8 cellular contexts compared by ENCODE assay signal in the genomic region with DNA sequence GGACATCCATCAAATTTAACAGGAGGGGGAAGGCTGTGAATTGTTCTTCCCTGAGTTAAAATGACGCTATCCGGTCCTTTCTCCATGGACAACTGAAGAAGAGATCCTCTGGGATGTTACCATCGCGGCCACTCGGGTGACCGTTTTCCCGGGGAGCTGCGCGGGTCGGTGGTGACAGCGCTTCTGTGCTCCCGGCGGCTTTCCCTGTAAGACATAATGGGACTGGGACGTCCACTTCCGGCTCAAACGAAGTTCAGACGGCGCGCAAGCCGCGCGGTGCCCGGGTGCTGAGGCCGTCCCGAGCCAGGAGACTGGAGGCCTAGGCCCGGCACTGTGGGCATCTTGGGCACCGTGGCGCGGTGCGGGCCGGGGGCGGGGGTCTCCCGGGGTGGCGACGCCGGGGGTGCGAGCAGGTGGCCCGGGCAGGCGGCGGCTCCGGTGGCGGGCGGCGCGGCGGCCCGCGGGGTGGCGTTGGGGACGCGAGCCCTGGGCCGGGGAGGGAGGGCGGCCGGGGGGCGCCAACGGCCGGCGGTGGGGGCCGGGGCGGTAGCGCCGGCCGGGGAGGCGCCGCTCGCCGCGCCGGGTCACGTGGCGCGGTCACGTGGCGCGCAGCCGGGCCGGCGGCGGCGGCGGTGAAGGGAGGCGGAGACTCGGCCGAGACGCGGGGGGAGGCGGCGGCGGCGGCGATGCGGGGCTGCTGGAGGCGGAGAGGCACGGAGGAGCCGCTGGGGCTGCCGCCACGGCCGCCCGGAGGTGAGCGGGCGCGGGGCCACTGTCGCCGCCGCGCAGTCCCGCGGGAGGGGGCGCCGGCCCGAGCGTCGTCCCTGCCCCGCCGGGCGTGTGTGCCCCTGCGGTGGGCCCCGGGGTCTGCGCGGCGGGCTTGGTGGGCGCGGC.
A peak's percentile ranks its signal among the peaks of the same experiment; 100 is the strongest.
DNase-seq lines count a peak whose midpoint lies in the region; ATAC-seq and TF ChIP-seq lines count a peak whose summit lies in the region.

No MANE protein-coding gene starts in this region.

- no peaks in the 10 kb centered on the region for H3K36me3 Mint-ChIP-seq in IgD-negative memory B cell
- H3K36me3 Mint-ChIP-seq in activated naive CD4-positive, alpha-beta T cell treated with anti-CD3 and anti-CD28 coated beads, Interleukin-2, amount 50 U/mL, for 24 hours, result no peaks in the 10 kb centered on the region

- peaks cover 27 to 33% (median 31%) of the 10 kb centered on the region in 3 donors for H3K4me1 Mint-ChIP-seq in IgD-negative memory B cell
- H3K4me1 Mint-ChIP-seq in activated naive CD4-positive, alpha-beta T cell treated with anti-CD3 and anti-CD28 coated beads, Interleukin-2, amount 50 U/mL, for 24 hours, result peaks cover 40% of the 10 kb centered on the region

- TF ChIP-seq POLR2A in ovary (IDR thresholded peaks at IDR 0.05), result peak; percentile 13
- peak in 1 of 4 donors; percentile 22 for TF ChIP-seq POLR2A in upper lobe of left lung (IDR thresholded peaks at IDR 0.05)

- H3K9ac ChIP-seq in SK-N-MC (ENCODE audit: insufficient read length), result peak overlapping the region; percentile 84

- H3K4me3 ChIP-seq in SK-N-MC (peak overlapping the region; percentile 97), ovary (peak overlapping the region; percentile 53), upper lobe of left lung (peak overlapping the region; percentile 79 to 98 (median 86))

- H3K4me3 Mint-ChIP-seq in IgD-negative memory B cell, result peak overlapping the region; percentile 90 to 98 (median 95)
- peak overlapping the region; percentile 85 for H3K4me3 Mint-ChIP-seq in activated naive CD4-positive, alpha-beta T cell treated with anti-CD3 and anti-CD28 coated beads, Interleukin-2, amount 50 U/mL, for 24 hours

- H3K27ac Mint-ChIP-seq in IgD-negative memory B cell, result peak overlapping the region; percentile 89 to 93 (median 91)
- H3K27ac Mint-ChIP-seq in activated naive CD4-positive, alpha-beta T cell treated with anti-CD3 and anti-CD28 coated beads, Interleukin-2, amount 50 U/mL, for 24 hours, result peak overlapping the region; percentile 91

- H3K4me1 ChIP-seq in ovary (ENCODE audit: insufficient read depth) (peaks cover 3% of the 10 kb centered on the region), upper lobe of left lung (peaks cover 11 to 22% (median 13%) of the 10 kb centered on the region in 4 donors)

- H3K9me3 ChIP-seq in SK-N-MC (ENCODE audit: low read depth, low read length) (no peaks in the 10 kb centered on the region), ovary (no peaks in the 10 kb centered on the region), upper lobe of left lung (no peaks in the 10 kb centered on the region)

- no peaks in the 10 kb centered on the region for H3K27me3 Mint-ChIP-seq in IgD-negative memory B cell
- H3K27me3 Mint-ChIP-seq in activated naive CD4-positive, alpha-beta T cell treated with anti-CD3 and anti-CD28 coated beads, Interleukin-2, amount 50 U/mL, for 24 hours, result no peaks in the 10 kb centered on the region

- no peaks in the 10 kb centered on the region for H3K9me3 Mint-ChIP-seq in IgD-negative memory B cell
- no peaks in the 10 kb centered on the region for H3K9me3 Mint-ChIP-seq in activated naive CD4-positive, alpha-beta T cell treated with anti-CD3 and anti-CD28 coated beads, Interleukin-2, amount 50 U/mL, for 24 hours

- H3K27ac ChIP-seq in SK-N-MC (no peak overlapping the region), ovary (peak overlapping the region; percentile 57 to 73), upper lobe of left lung (peak overlapping the region; percentile 81 to 91 (median 88))

- DNase-seq in DMS53 treated with DMSO at 0.1 percent for 48 hours (lab: John Stamatoyannopoulos, UW; ENCODE audit: unreplicated experiment) (peak; percentile 22), SK-N-MC (ENCODE audit: low read depth, low spot score) (no peak), Right ventricle myocardium inferior (ENCODE audit: missing footprints) (peak; percentile 88), ovary (peak; percentile 62 to 82 (median 77)), upper lobe of left lung (peak; percentile 71 to 96)

- H3K36me3 ChIP-seq in SK-N-MC (ENCODE audit: insufficient read depth, low read length) (no peaks in the 10 kb centered on the region), ovary (no peaks in the 10 kb centered on the region), upper lobe of left lung (no peaks in the 10 kb centered on the region)

- ATAC-seq in GM21529 (IDR thresholded peaks at IDR 0.05; ENCODE audit: unreplicated experiment) (peak; percentile 73), Right ventricle myocardium inferior (peak; percentile 63), upper lobe of left lung (ENCODE audit: low FRiP score in 2 of 2) (peak; percentile 64 to 88)

- H3K27me3 ChIP-seq in ovary, result no peaks in the 10 kb centered on the region
- no peaks in the 10 kb centered on the region for H3K27me3 ChIP-seq in upper lobe of left lung

- no peak for TF ChIP-seq CTCF in ovary (IDR thresholded peaks at IDR 0.05)
- peak in 1 of 6 experiments; percentile 19 for TF ChIP-seq CTCF in upper lobe of left lung (IDR thresholded peaks at IDR 0.05)

- intact Hi-C loops in Right ventricle myocardium inferior (cut with DNase I) (no loop called here), ovary (cut with DNase I) (no loop called here)

- WGBS in ovary, 3 donors, result 0 to 1% (median 0%) methylated on average over 11 to 123 of the region's 123 CpGs
- WGBS in upper lobe of left lung, 2 donors, result 0% methylated on average over 8 to 13 of the region's 123 CpGs

- no peak for TF ChIP-seq EP300 in ovary (IDR thresholded peaks at IDR 0.05)
- TF ChIP-seq EP300 in upper lobe of left lung (IDR thresholded peaks at IDR 0.05), result no peak
